Comparison of ENCODE assay signal across 5 cellular contexts in genomic region chr9:38944881-38945449, GRCh38.
DNase-seq lines count a peak whose midpoint lies in the region; ATAC-seq and TF ChIP-seq lines count a peak whose summit lies in the region.
"Not testable (repeated sequence)": the region's sequence is repeated elsewhere in the genome, so short reads cannot be mapped to it uniquely, and the experiment has no call there.

No MANE protein-coding gene starts in this region.

- not testable (repeated sequence) for H3K27me3 ChIP-seq in right cardiac atrium (ENCODE audit: control insufficient read depth, insufficient read depth); left lung

- WGBS in right cardiac atrium = no CpG with 5 or more reads among the region's 4 CpGs

- not testable (repeated sequence) for DNase-seq in Right ventricle myocardium inferior (ENCODE audit: missing footprints); left cardiac atrium; right cardiac atrium; left lung; omental fat pad (ENCODE audit: low spot score)

- H3K4me3 ChIP-seq in right cardiac atrium (ENCODE audit: low read length); left lung: not testable (repeated sequence)

- peak; percentile 19 for ATAC-seq in Right ventricle myocardium inferior
- peak; percentile 41 to 57 for ATAC-seq in left cardiac atrium
- peak; percentile 67 to 88 for ATAC-seq in right cardiac atrium
- peak; percentile 24 for ATAC-seq in left lung
- peak; percentile 7 for ATAC-seq in omental fat pad (ENCODE audit: low FRiP score)

- H3K4me1 ChIP-seq in right cardiac atrium (ENCODE audit: control insufficient read depth, insufficient read depth, low read length); left lung: not testable (repeated sequence)

- not testable (repeated sequence) for TF ChIP-seq CTCF in left lung (IDR thresholded peaks at IDR 0.05); omental fat pad (IDR thresholded peaks at IDR 0.05)

- intact Hi-C loops in Right ventricle myocardium inferior (cut with DNase I); left cardiac atrium (cut with DNase I); right cardiac atrium (cut with DNase I); left lung (cut with DNase I): not testable (repeated sequence)

- not testable (repeated sequence) for H3K27ac ChIP-seq in right cardiac atrium (ENCODE audit: low read length); left lung

- not testable (repeated sequence) for H3K36me3 ChIP-seq in left lung

- not testable (repeated sequence) for H3K9me3 ChIP-seq in right cardiac atrium (ENCODE audit: control insufficient read depth, low read length); left lung

Comparison
In these comparisons a context has a peak if more than half of its experiments do, and no peak if none do; other contexts are left out.
1. ATAC-seq: peak in every context shown above with its lines; median percentile 78 in right cardiac atrium; 49 in left cardiac atrium; 24 in left lung; 19 in Right ventricle myocardium inferior; 7 in omental fat pad.